2 cellular contexts compared by ENCODE assay signal in the genomic region with DNA sequence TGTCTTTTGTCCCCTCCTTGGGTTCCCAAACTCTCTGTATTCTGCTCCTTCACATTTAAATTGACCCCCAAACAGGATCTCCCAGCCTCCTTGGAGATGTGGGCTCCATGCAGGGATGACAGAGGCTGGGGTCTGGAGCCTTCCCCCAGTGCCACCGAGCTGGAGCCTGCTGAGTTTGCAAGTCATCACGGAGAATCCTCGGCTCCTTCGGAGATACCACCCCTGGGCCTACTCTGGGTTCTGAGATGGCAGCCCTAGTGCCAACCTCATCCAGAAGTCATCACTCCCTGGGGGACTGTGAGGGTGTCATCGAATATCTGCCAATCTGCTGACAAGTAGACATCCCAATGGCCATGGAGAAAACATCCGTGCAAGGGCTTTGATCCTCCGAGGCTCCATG. TPM values are rescaled to one million over a fixed set of nuclear protein-coding genes. Genes with fewer than 3 reads are reported as not detected.
"Had no signal": no experiment of that assay in that cellular context is flagged by ENCODE, and none has a peak within 500 bp of the region (broad histone marks: within the 10 kb centered on the region; RNA-seq: fewer than 3 reads in every experiment).

No MANE protein-coding gene starts in this region.

RNA-seq across cellular contexts. Expression of gene MALL, which starts 45.8 kb away (rescaled TPM):
- total RNA-seq: activated B cell treated with CpG ODN at 0.5 μM for 24 hours, OCI-LY7 had no signal
